In genomic region chr18:7370812-7371211, GRCh38 we compare ENCODE assay signal across 15 cellular contexts.
A peak's percentile ranks its signal among the peaks of the same experiment; 100 is the strongest.
DNase-seq lines count a peak whose midpoint lies in the region; ATAC-seq and TF ChIP-seq lines count a peak whose summit lies in the region.
"Had no signal": no experiment of that assay in that cellular context is flagged by ENCODE, and none has a peak within 500 bp of the region (broad histone marks: within the 10 kb centered on the region; RNA-seq: fewer than 3 reads in every experiment).

No MANE protein-coding gene starts in this region.

- H3K4me3 ChIP-seq in RWPE2 (ENCODE audit: severe bottlenecking) (no peak overlapping the region), fibroblast of pulmonary artery (replicated peaks; ENCODE audit: low read depth, low read length) (no peak overlapping the region), subcutaneous abdominal adipose tissue (ENCODE audit: low read depth in 1 of 5, low read length in 5 of 5) (no peak overlapping the region)

- H3K27me3 ChIP-seq in RWPE2 (ENCODE audit: insufficient read depth, poor library complexity, severe bottlenecking), result no peaks in the 10 kb centered on the region
- H3K27me3 ChIP-seq in subcutaneous abdominal adipose tissue (ENCODE audit: control insufficient read depth in 5 of 5, insufficient read depth in 4 of 5, low read length in 5 of 5), result peaks cover 0 to 4% (median 0%) of the 10 kb centered on the region in 5 donors

- no peak overlapping the region for H3K27ac Mint-ChIP-seq in stimulated activated effector memory CD8-positive, alpha-beta T cell treated with anti-CD3 and anti-CD28 coated beads, Interleukin-12 subunit alpha, Interleukin-12 subunit beta, amount 100 ng/mL, for 72 hours
- H3K27ac Mint-ChIP-seq: activated naive CD8-positive, alpha-beta T cell; stimulated activated naive B cell treated with anti-CD40 and anti-IgM and Interleukin-4, amounts not matched to agents 10 μg/mL and 1 μg/mL and 100 μg/mL, for 72 hours had no signal

- ATAC-seq in RWPE2 (ENCODE audit: low read depth), result peak; percentile 27; the same call in 1 of the 3 replicates
- ATAC-seq in stimulated activated effector memory CD8-positive, alpha-beta T cell treated with anti-CD3 and anti-CD28 coated beads, Interleukin-12 subunit alpha, Interleukin-12 subunit beta, amount 100 ng/mL, for 72 hours, result no peak
- no peak for ATAC-seq in HG03457 (IDR thresholded peaks at IDR 0.05; ENCODE audit: unreplicated experiment)
- ATAC-seq: stimulated activated naive B cell treated with anti-CD40 and anti-IgM and Interleukin-4, amounts not matched to agents 10 μg/mL and 1 μg/mL and 100 μg/mL, for 72 hours had no signal

- H3K9ac ChIP-seq in subcutaneous abdominal adipose tissue (ENCODE audit: low read length in 5 of 5), result no peak overlapping the region

- no peak for TF ChIP-seq CTCF in RWPE2 (IDR thresholded peaks at IDR 0.05; ENCODE audit: poor library complexity, severe bottlenecking)
- no peak for TF ChIP-seq CTCF in fibroblast of pulmonary artery (IDR thresholded peaks at IDR 0.05; ENCODE audit: low read length, missing control alignments)

- H3K36me3 ChIP-seq in RWPE2 (ENCODE audit: low read depth) (no peaks in the 10 kb centered on the region), subcutaneous abdominal adipose tissue (ENCODE audit: control insufficient read depth in 5 of 5, insufficient read depth in 5 of 5, low read length in 5 of 5) (no peaks in the 10 kb centered on the region)

- peaks cover 7% of the 10 kb centered on the region for H3K4me1 ChIP-seq in RWPE2 (ENCODE audit: insufficient read depth, poor library complexity, severe bottlenecking)
- peaks cover 7 to 69% (median 20%) of the 10 kb centered on the region in 5 donors for H3K4me1 ChIP-seq in subcutaneous abdominal adipose tissue (ENCODE audit: control insufficient read depth in 5 of 5, insufficient read depth in 5 of 5, low read length in 5 of 5)

- no peak overlapping the region for H3K27ac ChIP-seq in RWPE2 (ENCODE audit: poor library complexity, severe bottlenecking)
- H3K27ac ChIP-seq in subcutaneous abdominal adipose tissue (ENCODE audit: low read depth, low read length), result peak overlapping the region; percentile 86

- no peaks in the 10 kb centered on the region for H3K4me1 Mint-ChIP-seq in stimulated activated effector memory CD8-positive, alpha-beta T cell treated with anti-CD3 and anti-CD28 coated beads, Interleukin-12 subunit alpha, Interleukin-12 subunit beta, amount 100 ng/mL, for 72 hours
- H3K4me1 Mint-ChIP-seq: stimulated activated naive B cell treated with anti-CD40 and anti-IgM and Interleukin-4, amounts not matched to agents 10 μg/mL and 1 μg/mL and 100 μg/mL, for 72 hours had no signal

- H3K9me3 Mint-ChIP-seq in stimulated activated effector memory CD8-positive, alpha-beta T cell treated with anti-CD3 and anti-CD28 coated beads, Interleukin-12 subunit alpha, Interleukin-12 subunit beta, amount 100 ng/mL, for 72 hours, result peaks cover 4% of the 10 kb centered on the region

- H3K9me3 ChIP-seq in RWPE2 (ENCODE audit: severe bottlenecking) (no peaks in the 10 kb centered on the region), subcutaneous abdominal adipose tissue (ENCODE audit: control insufficient read depth in 5 of 5, low read length in 5 of 5) (no peaks in the 10 kb centered on the region)

- no peaks in the 10 kb centered on the region for H3K36me3 Mint-ChIP-seq in stimulated activated effector memory CD8-positive, alpha-beta T cell treated with anti-CD3 and anti-CD28 coated beads, Interleukin-12 subunit alpha, Interleukin-12 subunit beta, amount 100 ng/mL, for 72 hours
- H3K36me3 Mint-ChIP-seq: activated naive CD8-positive, alpha-beta T cell; stimulated activated naive B cell treated with anti-CD40 and anti-IgM and Interleukin-4, amounts not matched to agents 10 μg/mL and 1 μg/mL and 100 μg/mL, for 72 hours had no signal

- H3K4me3 Mint-ChIP-seq in stimulated activated effector memory CD8-positive, alpha-beta T cell treated with anti-CD3 and anti-CD28 coated beads, Interleukin-12 subunit alpha, Interleukin-12 subunit beta, amount 100 ng/mL, for 72 hours, result no peak overlapping the region
- H3K4me3 Mint-ChIP-seq: activated naive CD8-positive, alpha-beta T cell; stimulated activated naive B cell treated with anti-CD40 and anti-IgM and Interleukin-4, amounts not matched to agents 10 μg/mL and 1 μg/mL and 100 μg/mL, for 72 hours had no signal

- DNase-seq in RWPE2 (ENCODE audit: low spot score) (no peak), fibroblast of pulmonary artery (ENCODE audit: low read depth) (peak; percentile 39), lung microvascular endothelial cell (ENCODE audit: low read depth in 2 of 2) (peak; percentile 53 to 94), NCI-H510A (lab: John Stamatoyannopoulos, UW) (no peak), 8988T (no peak)
- DNase-seq in stimulated activated effector memory CD8-positive, alpha-beta T cell treated with anti-CD3 and anti-CD28 coated beads, Interleukin-12 subunit alpha, Interleukin-12 subunit beta, amount 100 ng/mL, for 72 hours (ENCODE audit: low spot score in 2 of 2), result no peak
- DNase-seq: foreskin fibroblast; NCI-H1930; NCI-H82; SIG-M5; stimulated activated CD4-positive, alpha-beta T cell treated with anti-CD3 and anti-CD28 coated beads, Interleukin-2, amount 100 ng/mL, for 48 hours; stimulated activated naive B cell treated with anti-CD40 and anti-IgM and Interleukin-4, amounts not matched to agents 10 μg/mL and 1 μg/mL and 100 μg/mL, for 72 hours had no signal

Comparison
In these comparisons a context has a peak if more than half of its experiments do, and no peak if none do; other contexts are left out.
1. DNase-seq: peak in fibroblast of pulmonary artery (single experiment) and lung microvascular endothelial cell (2 of 2); none in RWPE2 (single experiment), NCI-H510A (single experiment), 8988T (single experiment) and stimulated activated effector memory CD8-positive, alpha-beta T cell treated with anti-CD3 and anti-CD28 coated beads, Interleukin-12 subunit alpha, Interleukin-12 subunit beta, amount 100 ng/mL, for 72 hours (0 of 2).